15 cellular contexts compared by ENCODE assay signal in genomic region chr3:143123353-143123974, GRCh38. TPM values are rescaled to one million over a fixed set of nuclear protein-coding genes. Genes with fewer than 3 reads are reported as not detected.
A peak's percentile ranks its signal among the peaks of the same experiment; 100 is the strongest.
DNase-seq lines count a peak whose midpoint lies in the region; ATAC-seq, FAIRE-seq and TF ChIP-seq lines count a peak whose summit lies in the region.
"Had no signal": no experiment of that assay in that cellular context is flagged by ENCODE, and none has a peak within 500 bp of the region (broad histone marks: within the 10 kb centered on the region; RNA-seq: fewer than 3 reads in every experiment).

No MANE protein-coding gene starts in this region.

- H3K27me3 ChIP-seq in neural cell (ENCODE audit: insufficient read depth, low read depth, low read length): peaks cover 26% of the 10 kb centered on the region
- H3K27me3 ChIP-seq: thyroid gland had no signal

- H3K9me3 Mint-ChIP-seq in activated T-helper 17 cell treated with anti-CD3 and anti-CD28 coated beads, Interleukin-2, amount 50 U/mL, for 72 hours: no peaks in the 10 kb centered on the region

- H3K27ac ChIP-seq in neural cell (ENCODE audit: low read length): no peak overlapping the region

- H3K36me3 Mint-ChIP-seq in activated T-helper 17 cell treated with anti-CD3 and anti-CD28 coated beads, Interleukin-2, amount 50 U/mL, for 72 hours (ENCODE audit: low read depth): peaks cover 22% of the 10 kb centered on the region

- TF ChIP-seq POLR2A in GM12891 (IDR thresholded peaks at IDR 0.05; ENCODE audit: low read depth, low read length): peak; percentile 87

- H3K4me3 Mint-ChIP-seq in activated T-helper 17 cell treated with anti-CD3 and anti-CD28 coated beads, Interleukin-2, amount 50 U/mL, for 72 hours: peak overlapping the region; percentile 64

- peaks cover 16% of the 10 kb centered on the region for H3K4me1 Mint-ChIP-seq in activated T-helper 17 cell treated with anti-CD3 and anti-CD28 coated beads, Interleukin-2, amount 50 U/mL, for 72 hours

- no peak overlapping the region for H3K4me2 ChIP-seq in neural cell (ENCODE audit: low read length)

- H4K20me1 ChIP-seq in neural cell (ENCODE audit: insufficient read depth): no peaks in the 10 kb centered on the region

- no peak overlapping the region for H3K27ac Mint-ChIP-seq in activated T-helper 17 cell treated with anti-CD3 and anti-CD28 coated beads, Interleukin-2, amount 50 U/mL, for 72 hours

- peak; percentile 74 for FAIRE-seq in GM12891 (lab: Jason Lieb, UNC)
- FAIRE-seq: TTC549 had no signal

- H3K9me3 ChIP-seq in neural cell (ENCODE audit: low read length): no peaks in the 10 kb centered on the region
- H3K9me3 ChIP-seq: MG63, thyroid gland had no signal

- H3K79me2 ChIP-seq in neural cell (replicated peaks; ENCODE audit: insufficient read depth, low read length): no peaks in the 10 kb centered on the region

- no peaks in the 10 kb centered on the region for H3K9me2 ChIP-seq in neural cell (ENCODE audit: insufficient read depth, low read length)

- peaks cover 4% of the 10 kb centered on the region for H3K27me3 Mint-ChIP-seq in activated T-helper 17 cell treated with anti-CD3 and anti-CD28 coated beads, Interleukin-2, amount 50 U/mL, for 72 hours

- H3K36me3 ChIP-seq in neural cell (ENCODE audit: insufficient read depth, low read length): no peaks in the 10 kb centered on the region
- H3K36me3 ChIP-seq: MG63, thyroid gland had no signal

- TF ChIP-seq CTCF in neural cell (IDR thresholded peaks at IDR 0.05; ENCODE audit: poor library complexity, severe bottlenecking): no peak

- POLR2A ChIA-PET in HEK293T (lab: Yijun Ruan, JAX): no interaction called here

- TF ChIP-seq RAD21 in neural cell (conservative IDR thresholded peaks at IDR 0.05): no peak

- no peaks in the 10 kb centered on the region for H3F3A ChIP-seq in neural cell (ENCODE audit: insufficient read depth, low read length, poor library complexity, severe bottlenecking)

- no peak overlapping the region for H3K9ac ChIP-seq in neural cell (ENCODE audit: low read length)

- ATAC-seq in HG02852 (IDR thresholded peaks at IDR 0.05; ENCODE audit: unreplicated experiment) (peak; percentile 27), GM19023 (IDR thresholded peaks at IDR 0.05; ENCODE audit: unreplicated experiment) (no peak), HG03520 (IDR thresholded peaks at IDR 0.05; ENCODE audit: unreplicated experiment) (no peak)
- ATAC-seq in activated T-helper 17 cell treated with anti-CD3 and anti-CD28 coated beads, Interleukin-2, amount 50 U/mL, for 72 hours (replicated peaks): no peak

- no peak overlapping the region for H2AFZ ChIP-seq in neural cell (ENCODE audit: low read depth, low read length)

- CTCF ChIA-PET in HEK293T (lab: Yijun Ruan, JAX): interaction anchor here (0.6 kb wide), 1 partner anchor 614 kb away, joined by 4 read pairs; no protein-coding TSS in a partner anchor

- TF ChIP-seq EP300 in neural cell (conservative IDR thresholded peaks at IDR 0.05; ENCODE audit: poor library complexity, severe bottlenecking): no peak

- peak overlapping the region; percentile 5 for H3K4me3 ChIP-seq in neural cell (ENCODE audit: low read length)
- H3K4me3 ChIP-seq: MG63, thyroid gland had no signal

- DNase-seq in GM12891 (ENCODE audit: insufficient read length, low spot score) (no peak), HEK293T (ENCODE audit: extremely low spot score) (no peak)
- no peak for DNase-seq in stimulated activated CD4-positive, alpha-beta T cell treated with anti-CD3 and anti-CD28 coated beads, Interleukin-4, amount 100 ng/mL, for 1 hour
- DNase-seq: activated naive CD4-positive, alpha-beta T cell treated with Interleukin-2 at 50 U/mL for 16 hours; effector memory CD4-positive, alpha-beta T cell; MG63; NCI-H82; stimulated activated CD4-positive, alpha-beta T cell treated with anti-CD3 and anti-CD28 coated beads, Interleukin-4, amount 100 ng/mL, for 24 hours; thyroid gland had no signal

TF ChIP-seq in GM12891, 5 proteins besides CTCF, POLR2A, EP300 and RAD21:
- peak; percentile 88 for TF ChIP-seq POLR2AphosphoS5 (IDR thresholded peaks at IDR 0.05; ENCODE audit: low read depth, low read length)
- peak; percentile 83 for TF ChIP-seq SPI1 (IDR thresholded peaks at IDR 0.05; ENCODE audit: low read depth, low read length)
- no peak for TF ChIP-seq POU2F2 (IDR thresholded peaks at IDR 0.05; ENCODE audit: low read depth, low read length)
- TF ChIP-seq PAX5 (IDR thresholded peaks at IDR 0.05; ENCODE audit: insufficient read depth, low read length, severe bottlenecking): no peak
- 0 out of 2 replicates have a peak, but pooled peaks have one; percentile 17 for TF ChIP-seq TAF1 (IDR thresholded peaks at IDR 0.05; ENCODE audit: low read depth, low read length)

TF ChIP-seq in neural cell, 6 proteins besides CTCF, POLR2A, EP300 and RAD21:
- no peak for TF ChIP-seq TAF1 (IDR thresholded peaks at IDR 0.05; ENCODE audit: low read depth)
- TF ChIP-seq MXI1 (conservative IDR thresholded peaks at IDR 0.05; ENCODE audit: poor library complexity, severe bottlenecking): no peak
- TF ChIP-seq POLR2AphosphoS5 (IDR thresholded peaks at IDR 0.05): no peak
- TF ChIP-seq EZH2 (IDR thresholded peaks at IDR 0.05; ENCODE audit: borderline replicate concordance, insufficient read depth, low read length, poor library complexity, severe bottlenecking): no peak
- no peak for TF ChIP-seq REST (IDR thresholded peaks at IDR 0.05; ENCODE audit: borderline replicate concordance)
- TF ChIP-seq SMC3 (conservative IDR thresholded peaks at IDR 0.05; ENCODE audit: poor library complexity): no peak

TF ChIP-seq in HEK293T, 16 proteins besides CTCF, POLR2A, EP300 and RAD21:
- TF ChIP-seq, protein P1, sequence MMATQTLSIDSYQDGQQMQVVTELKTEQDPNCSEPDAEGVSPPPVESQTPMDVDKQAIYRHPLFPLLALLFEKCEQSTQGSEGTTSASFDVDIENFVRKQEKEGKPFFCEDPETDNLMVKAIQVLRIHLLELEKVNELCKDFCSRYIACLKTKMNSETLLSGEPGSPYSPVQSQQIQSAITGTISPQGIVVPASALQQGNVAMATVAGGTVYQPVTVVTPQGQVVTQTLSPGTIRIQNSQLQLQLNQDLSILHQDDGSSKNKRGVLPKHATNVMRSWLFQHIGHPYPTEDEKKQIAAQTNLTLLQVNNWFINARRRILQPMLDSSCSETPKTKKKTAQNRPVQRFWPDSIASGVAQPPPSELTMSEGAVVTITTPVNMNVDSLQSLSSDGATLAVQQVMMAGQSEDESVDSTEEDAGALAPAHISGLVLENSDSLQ (IDR thresholded peaks at IDR 0.05): no peak
- TF ChIP-seq FOXK2 (IDR thresholded peaks at IDR 0.05): no peak
- TF ChIP-seq ELF4 (IDR thresholded peaks at IDR 0.05): no peak
- TF ChIP-seq ZNF384 (IDR thresholded peaks at IDR 0.05): no peak
- TF ChIP-seq TARDBP (IDR thresholded peaks at IDR 0.05): no peak
- no peak for TF ChIP-seq CTBP1 (IDR thresholded peaks at IDR 0.05; ENCODE audit: borderline replicate concordance)
- no peak for TF ChIP-seq L3MBTL2 (conservative IDR thresholded peaks at IDR 0.05)
- no peak for TF ChIP-seq BHLHE40 (IDR thresholded peaks at IDR 0.05; ENCODE audit: borderline replicate concordance)
- no peak for TF ChIP-seq LEF1 (IDR thresholded peaks at IDR 0.05; ENCODE audit: borderline replicate concordance)
- no peak for TF ChIP-seq SUZ12 (IDR thresholded peaks at IDR 0.05)
- TF ChIP-seq ARNT (IDR thresholded peaks at IDR 0.05): no peak
- no peak for TF ChIP-seq SP1 (IDR thresholded peaks at IDR 0.05)
- no peak for TF ChIP-seq FOXM1 (IDR thresholded peaks at IDR 0.05; ENCODE audit: borderline replicate concordance)

RNA-seq across cellular contexts. Expression of gene CHST2, which starts 3.9 kb away (rescaled TPM):
- 21.8 TPM for polyA plus RNA-seq in GM12891 (2012; ENCODE audit: low read depth, missing spikeins)
- total RNA-seq in activated T-helper 17 cell treated with anti-CD3 and anti-CD28 coated beads, Interleukin-2, amount 50 U/mL, for 72 hours: 1 to 10 TPM; 7.9 to 8.0 TPM
- polyA plus RNA-seq in neural cell: 5.0 and 7.7 TPM in 2 replicates
- 9.0 and 9.5 TPM in 2 replicates for polyA minus RNA-seq in neural cell
